31 cellular contexts compared by ENCODE assay signal in the genomic region with DNA sequence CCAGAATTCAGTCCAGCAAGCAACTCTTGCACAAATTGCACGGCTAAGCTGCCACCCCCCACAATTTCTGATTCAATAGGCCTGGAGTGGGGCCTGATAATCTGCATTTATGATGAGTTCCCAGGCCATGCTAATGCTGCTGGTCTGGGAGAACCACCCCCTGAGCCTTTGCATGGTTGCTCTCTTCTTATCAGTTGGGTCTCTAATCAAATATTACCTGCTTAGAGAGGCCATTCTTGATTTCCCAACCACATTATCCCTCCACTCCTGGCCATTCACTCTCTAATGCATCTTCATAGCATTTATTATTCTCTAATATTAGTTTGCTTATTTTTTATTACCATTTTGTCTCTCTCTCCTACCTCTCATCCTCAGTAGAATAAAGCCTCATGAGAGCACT.
"Had no signal": no experiment of that assay in that cellular context is flagged by ENCODE, and none has a peak within 500 bp of the region (broad histone marks: within the 10 kb centered on the region; RNA-seq: fewer than 3 reads in every experiment).

No MANE protein-coding gene starts in this region.

- H3K4me2 ChIP-seq: neural progenitor cell, smooth muscle cell had no signal

- H3K4me3 Mint-ChIP-seq: natural killer cell; nephron; neural progenitor cell; stimulated activated memory B cell treated with anti-CD40 and anti-IgM and Interleukin-4, amounts not matched to agents 10 μg/mL and 1 μg/mL and 100 μg/mL, for 72 hours; stimulated activated naive CD8-positive, alpha-beta T cell treated with anti-CD3 and anti-CD28 coated beads, Interleukin-15, amount 100 ng/mL, for 72 hours; type B pancreatic cell had no signal

- H3K27ac Mint-ChIP-seq: natural killer cell; nephron; neural progenitor cell; progenitor cell of endocrine pancreas; stimulated activated memory B cell treated with anti-CD40 and anti-IgM and Interleukin-4, amounts not matched to agents 10 μg/mL and 1 μg/mL and 100 μg/mL, for 72 hours; stimulated activated naive CD8-positive, alpha-beta T cell treated with anti-CD3 and anti-CD28 coated beads, Interleukin-15, amount 100 ng/mL, for 72 hours; type B pancreatic cell had no signal

- ATAC-seq: natural killer cell; psoas muscle; right cardiac atrium; sciatic nerve; stimulated activated memory B cell treated with anti-CD40 and anti-IgM and Interleukin-4, amounts not matched to agents 10 μg/mL and 1 μg/mL and 100 μg/mL, for 72 hours; stimulated activated naive CD8-positive, alpha-beta T cell treated with anti-CD3 and anti-CD28 coated beads, Interleukin-15, amount 100 ng/mL, for 72 hours; stimulated activated naive CD8-positive, alpha-beta T cell treated with anti-CD3 and anti-CD28 coated beads, Interleukin-15, Interleukin-2, amounts not matched to agents 100 U/mL and 50 U/mL, for 24 hours; upper lobe of right lung had no signal

- H3K9me3 Mint-ChIP-seq: natural killer cell; nephron; neural progenitor cell; stimulated activated memory B cell treated with anti-CD40 and anti-IgM and Interleukin-4, amounts not matched to agents 10 μg/mL and 1 μg/mL and 100 μg/mL, for 72 hours; stimulated activated naive CD8-positive, alpha-beta T cell treated with anti-CD3 and anti-CD28 coated beads, Interleukin-15, amount 100 ng/mL, for 72 hours had no signal

- H3K4me1 ChIP-seq: parathyroid adenoma, testis, uterus had no signal

- H3K27me3 Mint-ChIP-seq: progenitor cell of endocrine pancreas, type B pancreatic cell had no signal

- H3K27ac ChIP-seq: neural progenitor cell, ovary, parathyroid adenoma, skin epidermis, spleen, suprapubic skin, testis, transverse colon, upper lobe of right lung, uterus had no signal

- DNase-seq: natural killer cell; occipital lobe; ovary; posterior cingulate gyrus; psoas muscle; right cardiac atrium; spleen; stimulated activated CD4-positive, alpha-beta T cell treated with anti-CD3 and anti-CD28 coated beads, Interleukin-12 subunit alpha, Interleukin-12 subunit beta, amount 100 ng/mL, for 4 hours; stimulated activated CD4-positive, alpha-beta T cell treated with anti-CD3 and anti-CD28 coated beads, Interleukin-1b, Interleukin-23, amount 100 ng/mL, for 48 hours; stimulated activated CD4-positive, alpha-beta T cell treated with anti-CD3 and anti-CD28 coated beads, Interleukin-4, amount 100 ng/mL, for 1 hour; stimulated activated CD4-positive, alpha-beta T cell treated with anti-CD3 and anti-CD28 coated beads, Interleukin-4, amount 100 ng/mL, for 4 hours; stimulated activated CD8-positive, alpha-beta memory T cell treated with anti-CD3 and anti-CD28 coated beads, Interleukin-4, amount 100 ng/mL, for 48 hours; stimulated activated naive CD4-positive, alpha-beta T cell; stimulated activated naive CD8-positive, alpha-beta T cell treated with anti-CD3 and anti-CD28 coated beads, Interleukin-15, amount 100 ng/mL, for 72 hours; stimulated activated naive CD8-positive, alpha-beta T cell treated with anti-CD3 and anti-CD28 coated beads, Interleukin-15, Interleukin-2, amounts not matched to agents 100 U/mL and 50 U/mL, for 24 hours; substantia nigra; testis; tibial artery; transverse colon; upper lobe of right lung; uterus had no signal

- H3K9ac ChIP-seq: neural progenitor cell, parathyroid adenoma had no signal

- H3K36me3 Mint-ChIP-seq: natural killer cell; neural progenitor cell; stimulated activated memory B cell treated with anti-CD40 and anti-IgM and Interleukin-4, amounts not matched to agents 10 μg/mL and 1 μg/mL and 100 μg/mL, for 72 hours had no signal

- H2AFZ ChIP-seq: neural progenitor cell, parathyroid adenoma had no signal

- H3K27me3 ChIP-seq: neural progenitor cell, ovary, spleen, suprapubic skin, testis, tibial artery, transverse colon, upper lobe of right lung, uterus had no signal

- H3K4me3 ChIP-seq: neural progenitor cell, ovary, psoas muscle, skin epidermis, smooth muscle cell, spleen, suprapubic skin, testis, tibial artery, transverse colon, upper lobe of right lung, uterus had no signal

- H3K79me2 ChIP-seq: parathyroid adenoma had no signal

- H3K9me3 ChIP-seq: ovary, psoas muscle, spleen, suprapubic skin, testis, tibial artery, transverse colon, upper lobe of right lung, uterus had no signal

- H3K36me3 ChIP-seq: neural progenitor cell, ovary, spleen, suprapubic skin, tibial artery, transverse colon, upper lobe of right lung, uterus had no signal

- H3K4me1 Mint-ChIP-seq: natural killer cell; stimulated activated memory B cell treated with anti-CD40 and anti-IgM and Interleukin-4, amounts not matched to agents 10 μg/mL and 1 μg/mL and 100 μg/mL, for 72 hours; stimulated activated naive CD8-positive, alpha-beta T cell treated with anti-CD3 and anti-CD28 coated beads, Interleukin-15, amount 100 ng/mL, for 72 hours had no signal
